ENCODE assay signal across 8 cellular contexts in the genomic region with DNA sequence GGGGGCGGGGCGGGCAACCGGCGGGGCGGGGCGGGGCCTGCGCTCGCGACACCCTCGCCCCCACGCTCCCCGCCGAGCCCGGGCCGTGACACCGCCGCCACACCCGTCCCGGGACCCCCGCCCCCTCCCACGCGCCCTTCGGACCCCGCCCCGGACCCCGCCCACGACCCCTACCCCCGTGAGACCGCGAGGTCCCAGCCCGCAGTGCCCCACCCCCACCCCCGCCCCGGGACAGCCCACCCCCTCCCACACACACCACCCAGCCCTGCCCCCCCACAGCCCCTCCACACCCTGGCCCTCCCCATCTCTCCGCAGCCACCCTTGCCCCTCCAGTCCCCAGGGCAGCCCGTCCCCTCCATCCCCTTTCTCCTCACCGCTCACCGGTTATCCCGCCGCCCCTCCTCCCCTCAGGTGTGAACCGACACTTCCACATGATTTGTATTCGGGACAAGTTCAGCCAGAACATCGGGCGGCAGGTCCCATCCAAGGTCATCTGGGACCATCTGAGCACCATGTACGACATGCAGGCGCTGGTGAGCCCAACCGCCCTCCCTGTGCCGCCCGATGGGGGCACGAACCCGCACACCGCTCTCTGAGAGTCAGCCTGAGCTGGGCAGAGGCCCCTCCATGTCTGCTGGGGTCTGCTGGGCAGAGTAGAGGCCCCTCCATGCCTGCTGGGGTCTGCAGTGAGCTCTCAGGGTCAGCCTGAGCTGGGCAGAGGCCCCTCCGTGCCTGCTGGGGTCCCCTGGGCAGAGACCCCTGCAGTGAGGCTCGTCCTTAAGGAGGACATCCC. TPM values are rescaled to one million over a fixed set of nuclear protein-coding genes. Genes with fewer than 3 reads are reported as not detected.
A peak's percentile ranks its signal among the peaks of the same experiment; 100 is the strongest.
DNase-seq lines count a peak whose midpoint lies in the region; ATAC-seq and TF ChIP-seq lines count a peak whose summit lies in the region.

No MANE protein-coding gene starts in this region.

- H3K27me3 ChIP-seq in Loucy (ENCODE audit: insufficient read depth, low read length, poor library complexity, severe bottlenecking), result no peaks in the 10 kb centered on the region
- peaks cover 35% of the 10 kb centered on the region for H3K27me3 ChIP-seq in ectodermal cell (ENCODE audit: control insufficient read depth, insufficient read depth, low read length, poor library complexity, severe bottlenecking)
- H3K27me3 ChIP-seq in naive thymus-derived CD4-positive, alpha-beta T cell (ENCODE audit: control insufficient read depth in 2 of 2, insufficient read depth in 2 of 2, low read length in 2 of 2), result no peaks in the 10 kb centered on the region

- H3K4me1 ChIP-seq in Loucy (ENCODE audit: insufficient read depth, low read length, poor library complexity, severe bottlenecking) (peaks cover 27% of the 10 kb centered on the region), ectodermal cell (ENCODE audit: control insufficient read depth, insufficient read depth, low read length) (peaks cover 11% of the 10 kb centered on the region)
- H3K4me1 ChIP-seq in naive thymus-derived CD4-positive, alpha-beta T cell (ENCODE audit: control insufficient read depth in 2 of 2, insufficient read depth in 2 of 2, low read length in 2 of 2), result peaks cover 12 to 16% of the 10 kb centered on the region in 2 donors

- no peak for ATAC-seq in naive thymus-derived CD4-positive, alpha-beta T cell
- no peak for ATAC-seq in HG03442 (IDR thresholded peaks at IDR 0.05; ENCODE audit: unreplicated experiment)

- H3K4me2 ChIP-seq in Loucy (ENCODE audit: low read depth, low read length, poor library complexity, severe bottlenecking), result peak overlapping the region; percentile 94

- peak overlapping the region in 8 of 9 donors; percentile 24 to 88 (median 76) for H3K27ac Mint-ChIP-seq in naive thymus-derived CD4-positive, alpha-beta T cell

- H3K27ac ChIP-seq in ectodermal cell (ENCODE audit: insufficient read depth, low read depth, low read length, poor library complexity, severe bottlenecking), result no peak overlapping the region
- peak overlapping the region; percentile 80 for H3K27ac ChIP-seq in naive thymus-derived CD4-positive, alpha-beta T cell (ENCODE audit: low read depth, low read length)

- peak overlapping the region; percentile 65; the same call in 1 of the 2 replicates for H2AFZ ChIP-seq in Loucy (ENCODE audit: low read length)

- H3K4me1 Mint-ChIP-seq in naive thymus-derived CD4-positive, alpha-beta T cell, result peaks cover 23 to 40% (median 34%) of the 10 kb centered on the region in 7 donors

- POLR2A ChIA-PET in naive thymus-derived CD4-positive, alpha-beta T cell (lab: Charles Lee), result interaction anchor here (0.7 to 4.6 kb wide), 13 partner anchors 7 to 410 kb away, joined by 3 to 65 read pairs (median 4); partner anchors contain the start of genes OGFR and RPS21

- DNase-seq in AG10803 (ENCODE audit: low read depth), result no peak
- DNase-seq in naive thymus-derived CD4-positive, alpha-beta T cell, result no peak
- no peak for DNase-seq in globus pallidus (ENCODE audit: low spot score)
- no peak for DNase-seq in dedifferentiated amniotic fluid mesenchymal stem cell (ENCODE audit: extremely low spot score)
- no peak for DNase-seq in GM03348 (ENCODE audit: low spot score)

- CTCF ChIA-PET in naive thymus-derived CD4-positive, alpha-beta T cell (lab: Charles Lee), result interaction anchor here (1.0 to 2.9 kb wide), 2 partner anchors 12 to 111 kb away, joined by 3 to 15 read pairs; no protein-coding TSS in a partner anchor

- H3F3A ChIP-seq in Loucy (ENCODE audit: low read depth), result peaks cover 3% of the 10 kb centered on the region; the same call in 1 of the 2 replicates

- 26 to 27% methylated on average over 40 of the region's 53 CpGs for WGBS in ectodermal cell, 2 experiments

- H3K9me3 Mint-ChIP-seq in naive thymus-derived CD4-positive, alpha-beta T cell, result peaks cover 0 to 5% (median 0%) of the 10 kb centered on the region in 11 donors

- peaks cover 0 to 14% (median 8%) of the 10 kb centered on the region in 5 donors for H3K36me3 Mint-ChIP-seq in naive thymus-derived CD4-positive, alpha-beta T cell

- H3K4me3 ChIP-seq in AG10803 (ENCODE audit: low read length), result peak overlapping the region; percentile 68
- H3K4me3 ChIP-seq in Loucy (ENCODE audit: low read length, poor library complexity, severe bottlenecking), result peak overlapping the region; percentile 83
- peak overlapping the region; percentile 62 for H3K4me3 ChIP-seq in ectodermal cell (ENCODE audit: insufficient read depth, low read depth, low read length)
- no peak overlapping the region for H3K4me3 ChIP-seq in naive thymus-derived CD4-positive, alpha-beta T cell (ENCODE audit: low read length)

- H3K9me3 ChIP-seq in Loucy (ENCODE audit: insufficient read depth, low read depth, low read length) (no peaks in the 10 kb centered on the region), ectodermal cell (ENCODE audit: control insufficient read depth, low read length) (no peaks in the 10 kb centered on the region)
- no peaks in the 10 kb centered on the region for H3K9me3 ChIP-seq in naive thymus-derived CD4-positive, alpha-beta T cell (ENCODE audit: control insufficient read depth in 2 of 3, low read length in 3 of 3)

- H3K36me3 ChIP-seq in Loucy (ENCODE audit: insufficient read depth, low read length) (peaks cover 26% of the 10 kb centered on the region; the same call in 1 of the 2 replicates), ectodermal cell (ENCODE audit: control insufficient read depth, insufficient read depth, low read length) (peaks cover 20% of the 10 kb centered on the region)
- H3K36me3 ChIP-seq in naive thymus-derived CD4-positive, alpha-beta T cell (ENCODE audit: control insufficient read depth in 2 of 3, insufficient read depth in 3 of 3, low read length in 3 of 3), result peaks cover 0 to 40% (median 0%) of the 10 kb centered on the region in 3 experiments

- H3K4me3 Mint-ChIP-seq in naive thymus-derived CD4-positive, alpha-beta T cell, result peak overlapping the region; percentile 47 to 90 (median 82)

- H3K27me3 Mint-ChIP-seq in naive thymus-derived CD4-positive, alpha-beta T cell, result no peaks in the 10 kb centered on the region

- H3K79me2 ChIP-seq in Loucy (ENCODE audit: insufficient read depth, low read length), result peaks cover 25% of the 10 kb centered on the region

- TF ChIP-seq CTCF in AG10803 (conservative IDR thresholded peaks at IDR 0.05; ENCODE audit: low read length) (no peak), Loucy (conservative IDR thresholded peaks at IDR 0.05; ENCODE audit: low read length) (no peak)

- no peaks in the 10 kb centered on the region for H3K9me2 ChIP-seq in Loucy (replicated peaks; ENCODE audit: low read depth, low read length)

- peak overlapping the region; percentile 96 for H3K9ac ChIP-seq in Loucy (ENCODE audit: low read depth, low read length, poor library complexity, severe bottlenecking)

- H4K20me1 ChIP-seq in Loucy (ENCODE audit: insufficient read depth, low read length, poor library complexity, severe bottlenecking), result peaks cover 11% of the 10 kb centered on the region

- intact Hi-C loops in naive thymus-derived CD4-positive, alpha-beta T cell (cut with micrococcal nuclease), result loop anchor here (1.0 to 10.0 kb wide), 6 partner anchors 420 to 938 kb away; partner anchors contain the start of genes ADRM1 (in 1 of the 2), GMEB2 (in 1 of the 2), LIME1 (in 1 of the 2) and LSM14B (in 1 of the 2)

RNA-seq across cellular contexts. Expression of gene MRGBP, which starts 0.6 kb away (rescaled TPM):
- 14.1 TPM for polyA plus RNA-seq in ectodermal cell (2013, experiment 1 of 4)
- 12.8 TPM for polyA plus RNA-seq in ectodermal cell (2013, experiment 2 of 4)
- 14.6 TPM for polyA plus RNA-seq in ectodermal cell (2013, experiment 3 of 4)
- polyA plus RNA-seq in ectodermal cell (2013, experiment 4 of 4), result 13.9 TPM
- 10 to 100 TPM in 3 of 5 experiments, 1 to 10 TPM in 2; 9.4 to 15.4 (median 12.2) TPM for total RNA-seq in naive thymus-derived CD4-positive, alpha-beta T cell
- polyA plus RNA-seq in naive thymus-derived CD4-positive, alpha-beta T cell, result 10 to 100 TPM in 1 of 2 donors, 1 to 10 TPM in 1; 8.1 to 12.6 TPM

RNA-seq across cellular contexts. Expression of gene OGFR, which starts 7.7 kb away (rescaled TPM):
- 19.7 TPM for polyA plus RNA-seq in ectodermal cell (2013, experiment 1 of 4)
- polyA plus RNA-seq in ectodermal cell (2013, experiment 2 of 4), result 17.8 TPM
- 17.8 TPM for polyA plus RNA-seq in ectodermal cell (2013, experiment 3 of 4)
- 16.0 TPM for polyA plus RNA-seq in ectodermal cell (2013, experiment 4 of 4)
- total RNA-seq in naive thymus-derived CD4-positive, alpha-beta T cell, result 10 to 100 TPM; 52.3 to 82.7 (median 70.5) TPM
- polyA plus RNA-seq in naive thymus-derived CD4-positive, alpha-beta T cell, result 10 to 100 TPM; 34.5 to 69.6 TPM

RNA-seq across cellular contexts. Expression of gene COL9A3, which starts 20.0 kb away (rescaled TPM):
- polyA plus RNA-seq in ectodermal cell (2013, experiment 1 of 4), result 60.6 TPM
- polyA plus RNA-seq in ectodermal cell (2013, experiment 2 of 4), result 54.1 TPM
- 39.6 TPM for polyA plus RNA-seq in ectodermal cell (2013, experiment 3 of 4)
- 47.9 TPM for polyA plus RNA-seq in ectodermal cell (2013, experiment 4 of 4)
- total RNA-seq in naive thymus-derived CD4-positive, alpha-beta T cell, result under 1 TPM in 2 of 5 experiments, not detected in 3; 0.32 to 0.59 TPM
- polyA plus RNA-seq in naive thymus-derived CD4-positive, alpha-beta T cell, result not detected
